In the genomic region with DNA sequence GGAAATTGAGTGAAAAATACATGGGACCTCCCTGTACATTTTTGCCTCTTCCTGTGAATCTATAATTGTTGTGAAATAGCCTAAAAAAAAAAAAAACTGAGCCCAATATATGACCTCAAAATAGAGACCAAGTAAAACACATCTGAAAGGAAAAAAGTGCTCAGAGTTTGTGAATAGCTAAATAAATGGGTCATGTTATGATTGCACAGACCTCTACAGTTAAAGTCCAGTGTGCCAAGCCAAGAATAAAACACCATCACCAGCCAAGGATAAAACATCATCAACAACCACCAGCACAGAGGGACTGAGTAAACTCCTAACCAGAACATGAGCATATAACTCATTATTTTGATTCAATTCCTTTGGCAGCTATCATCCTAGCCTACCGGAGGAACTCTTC, we compare ENCODE assay signal across 1 cellular context.
TF ChIP-seq lines count a peak whose summit lies in the region.

No MANE protein-coding gene starts in this region.

TF ChIP-seq in liver, 16 proteins besides CTCF, POLR2A, EP300 and RAD21 (continued from another document):
- TF ChIP-seq, protein P1, sequence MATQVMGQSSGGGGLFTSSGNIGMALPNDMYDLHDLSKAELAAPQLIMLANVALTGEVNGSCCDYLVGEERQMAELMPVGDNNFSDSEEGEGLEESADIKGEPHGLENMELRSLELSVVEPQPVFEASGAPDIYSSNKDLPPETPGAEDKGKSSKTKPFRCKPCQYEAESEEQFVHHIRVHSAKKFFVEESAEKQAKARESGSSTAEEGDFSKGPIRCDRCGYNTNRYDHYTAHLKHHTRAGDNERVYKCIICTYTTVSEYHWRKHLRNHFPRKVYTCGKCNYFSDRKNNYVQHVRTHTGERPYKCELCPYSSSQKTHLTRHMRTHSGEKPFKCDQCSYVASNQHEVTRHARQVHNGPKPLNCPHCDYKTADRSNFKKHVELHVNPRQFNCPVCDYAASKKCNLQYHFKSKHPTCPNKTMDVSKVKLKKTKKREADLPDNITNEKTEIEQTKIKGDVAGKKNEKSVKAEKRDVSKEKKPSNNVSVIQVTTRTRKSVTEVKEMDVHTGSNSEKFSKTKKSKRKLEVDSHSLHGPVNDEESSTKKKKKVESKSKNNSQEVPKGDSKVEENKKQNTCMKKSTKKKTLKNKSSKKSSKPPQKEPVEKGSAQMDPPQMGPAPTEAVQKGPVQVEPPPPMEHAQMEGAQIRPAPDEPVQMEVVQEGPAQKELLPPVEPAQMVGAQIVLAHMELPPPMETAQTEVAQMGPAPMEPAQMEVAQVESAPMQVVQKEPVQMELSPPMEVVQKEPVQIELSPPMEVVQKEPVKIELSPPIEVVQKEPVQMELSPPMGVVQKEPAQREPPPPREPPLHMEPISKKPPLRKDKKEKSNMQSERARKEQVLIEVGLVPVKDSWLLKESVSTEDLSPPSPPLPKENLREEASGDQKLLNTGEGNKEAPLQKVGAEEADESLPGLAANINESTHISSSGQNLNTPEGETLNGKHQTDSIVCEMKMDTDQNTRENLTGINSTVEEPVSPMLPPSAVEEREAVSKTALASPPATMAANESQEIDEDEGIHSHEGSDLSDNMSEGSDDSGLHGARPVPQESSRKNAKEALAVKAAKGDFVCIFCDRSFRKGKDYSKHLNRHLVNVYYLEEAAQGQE (IDR thresholded peaks at IDR 0.05): no peak
- peak in 1 of 2 donors; percentile 55 for TF ChIP-seq RXRA (IDR thresholded peaks at IDR 0.05)
- peak; percentile 10 to 65 for TF ChIP-seq HNF4A (conservative IDR thresholded peaks at IDR 0.05)
- TF ChIP-seq NR2F2 (IDR thresholded peaks at IDR 0.05): no peak
- TF ChIP-seq YY1 (IDR thresholded peaks at IDR 0.05): no peak
- no peak for TF ChIP-seq FOXA2 (IDR thresholded peaks at IDR 0.05)
- TF ChIP-seq, protein P2, sequence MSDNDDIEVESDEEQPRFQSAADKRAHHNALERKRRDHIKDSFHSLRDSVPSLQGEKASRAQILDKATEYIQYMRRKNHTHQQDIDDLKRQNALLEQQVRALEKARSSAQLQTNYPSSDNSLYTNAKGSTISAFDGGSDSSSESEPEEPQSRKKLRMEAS (IDR thresholded peaks at IDR 0.05): no peak
- TF ChIP-seq JUND (IDR thresholded peaks at IDR 0.05): peak; percentile 36 to 88
- TF ChIP-seq SP1 (IDR thresholded peaks at IDR 0.05): no peak
- TF ChIP-seq GABPA (IDR thresholded peaks at IDR 0.05 in 1 of 2, conservative IDR thresholded peaks at IDR 0.05 in 1 of 2): no peak
